In genomic region chr10:99620713-99621453, GRCh38 we compare ENCODE assay signal across 1 cellular context.
A peak's percentile ranks its signal among the peaks of the same experiment; 100 is the strongest.
TF ChIP-seq lines count a peak whose summit lies in the region.

No MANE protein-coding gene starts in this region.

TF ChIP-seq in HepG2, 621 proteins besides CTCF, POLR2A, EP300 and RAD21 (continued from another document and continues in another):
- peak; percentile 45 for TF ChIP-seq FOXP4 (CRISPR knock-in tag; IDR thresholded peaks at IDR 0.05)
- peak; percentile 63; the same call in 1 of the 2 replicates for TF ChIP-seq RFXAP (CRISPR knock-in tag; IDR thresholded peaks at IDR 0.05; ENCODE audit: borderline replicate concordance)
- TF ChIP-seq SSRP1 (CRISPR knock-in tag; IDR thresholded peaks at IDR 0.05), result no peak
- TF ChIP-seq MXI1 (IDR thresholded peaks at IDR 0.05; ENCODE audit: borderline replicate concordance, low read depth, low read length), result no peak
- TF ChIP-seq THYN1 (CRISPR knock-in tag; IDR thresholded peaks at IDR 0.05; ENCODE audit: borderline replicate concordance, low read depth), result no peak
- no peak for TF ChIP-seq HNRNPH1 (optimal IDR thresholded peaks at IDR 0.05; ENCODE audit: low read depth, low read length)
- peak; percentile 77 for TF ChIP-seq ERF (CRISPR knock-in tag; IDR thresholded peaks at IDR 0.05)
- TF ChIP-seq ZNF776 (CRISPR knock-in tag; IDR thresholded peaks at IDR 0.05), result peak; percentile 83; the same call in 1 of the 2 replicates
- TF ChIP-seq KLF15 (CRISPR knock-in tag; IDR thresholded peaks at IDR 0.05; ENCODE audit: borderline replicate concordance), result peak; percentile 69; the same call in 1 of the 2 replicates
- TF ChIP-seq ZBTB49 (CRISPR knock-in tag; IDR thresholded peaks at IDR 0.05; ENCODE audit: borderline replicate concordance), result peak; percentile 65; the same call in 1 of the 2 replicates
- no peak for TF ChIP-seq ZNF512 (CRISPR knock-in tag; IDR thresholded peaks at IDR 0.05)
- no peak for TF ChIP-seq KAT2B (IDR thresholded peaks at IDR 0.05; ENCODE audit: borderline replicate concordance, low read depth, low read length)
- peak; percentile 84; the same call in 1 of the 2 replicates for TF ChIP-seq REL (CRISPR knock-in tag; conservative IDR thresholded peaks at IDR 0.05)
- TF ChIP-seq ZNF207 (IDR thresholded peaks at IDR 0.05; ENCODE audit: borderline replicate concordance), result no peak
- no peak for TF ChIP-seq NFIC (IDR thresholded peaks at IDR 0.05; ENCODE audit: low read length)
- no peak for TF ChIP-seq ZNF382 (CRISPR knock-in tag; IDR thresholded peaks at IDR 0.05; ENCODE audit: borderline replicate concordance)
- no peak; the same call in 1 of the 2 replicates for TF ChIP-seq PPARG (CRISPR knock-in tag; conservative IDR thresholded peaks at IDR 0.05)
- TF ChIP-seq TBP (CRISPR knock-in tag; IDR thresholded peaks at IDR 0.05), result no peak
- no peak; the same call in 1 of the 2 replicates for TF ChIP-seq ZNF577 (CRISPR knock-in tag; IDR thresholded peaks at IDR 0.05; ENCODE audit: borderline replicate concordance, low read depth)
- peak; percentile 89 for TF ChIP-seq PHF21A (CRISPR knock-in tag; IDR thresholded peaks at IDR 0.05)
- peak; percentile 43 for TF ChIP-seq PHF5A (CRISPR knock-in tag; IDR thresholded peaks at IDR 0.05; ENCODE audit: low read depth, unreplicated experiment)
- peak; percentile 76 for TF ChIP-seq ZNF543 (CRISPR knock-in tag; IDR thresholded peaks at IDR 0.05)
- peak; percentile 88; the same call in 1 of the 2 replicates for TF ChIP-seq IRF9 (CRISPR knock-in tag; IDR thresholded peaks at IDR 0.05; ENCODE audit: borderline replicate concordance)
- peak; percentile 69; the same call in 1 of the 2 replicates for TF ChIP-seq TFAP4 (IDR thresholded peaks at IDR 0.05; ENCODE audit: borderline replicate concordance, low read depth)
- TF ChIP-seq ZNF350 (CRISPR knock-in tag; IDR thresholded peaks at IDR 0.05; ENCODE audit: borderline replicate concordance, low read depth), result peak; percentile 91
- TF ChIP-seq MED13 (CRISPR knock-in tag; IDR thresholded peaks at IDR 0.05), result 0 out of 2 replicates have a peak, but pooled peaks have one; percentile 74
- peak; percentile 10; the same call in 1 of the 2 replicates for TF ChIP-seq HNF4A (CRISPR knock-in tag; IDR thresholded peaks at IDR 0.05)
- peak; percentile 57 for TF ChIP-seq SKIL (CRISPR knock-in tag; IDR thresholded peaks at IDR 0.05; ENCODE audit: borderline replicate concordance)
- no peak; the same call in 1 of the 2 replicates for TF ChIP-seq ZNF782 (CRISPR knock-in tag; IDR thresholded peaks at IDR 0.05; ENCODE audit: borderline replicate concordance)
- TF ChIP-seq ZNF484 (CRISPR knock-in tag; IDR thresholded peaks at IDR 0.05; ENCODE audit: borderline replicate concordance, low read depth), result no peak
- peak; percentile 48; the same call in 1 of the 2 replicates for TF ChIP-seq ZNF225 (CRISPR knock-in tag; IDR thresholded peaks at IDR 0.05)
- TF ChIP-seq ZNF34 (CRISPR knock-in tag; IDR thresholded peaks at IDR 0.05; ENCODE audit: borderline replicate concordance), result peak; percentile 95; the same call in 1 of the 2 replicates
- TF ChIP-seq ZNF318 (CRISPR knock-in tag; IDR thresholded peaks at IDR 0.05), result 0 out of 2 replicates have a peak, but pooled peaks have one; percentile 68
- TF ChIP-seq NFATC3 (CRISPR knock-in tag; IDR thresholded peaks at IDR 0.05), result no peak
- TF ChIP-seq SAP130 (CRISPR knock-in tag; IDR thresholded peaks at IDR 0.05; ENCODE audit: low read depth), result peak; percentile 93
- TF ChIP-seq ZNF629 (CRISPR knock-in tag; conservative IDR thresholded peaks at IDR 0.05), result 0 out of 2 replicates have a peak, but pooled peaks have one; percentile 35
- TF ChIP-seq RARG (CRISPR knock-in tag; IDR thresholded peaks at IDR 0.05; ENCODE audit: low read depth), result 0 out of 2 replicates have a peak, but pooled peaks have one; percentile 81
- no peak for TF ChIP-seq ZFP36 (IDR thresholded peaks at IDR 0.05; ENCODE audit: borderline replicate concordance, low read depth, low read length, partially characterized antibody)
- TF ChIP-seq HOXA3 (CRISPR knock-in tag; IDR thresholded peaks at IDR 0.05), result peak; percentile 84; the same call in 1 of the 2 replicates
- TF ChIP-seq FOXO1 (CRISPR knock-in tag; IDR thresholded peaks at IDR 0.05), result no peak; the same call in 1 of the 2 replicates
- no peak for TF ChIP-seq ZNF740 (CRISPR knock-in tag; IDR thresholded peaks at IDR 0.05)
- TF ChIP-seq ZNF558 (CRISPR knock-in tag; IDR thresholded peaks at IDR 0.05; ENCODE audit: borderline replicate concordance), result peak; percentile 61; the same call in 1 of the 2 replicates
